ENCODE assay signal across 6 cellular contexts in the genomic region with DNA sequence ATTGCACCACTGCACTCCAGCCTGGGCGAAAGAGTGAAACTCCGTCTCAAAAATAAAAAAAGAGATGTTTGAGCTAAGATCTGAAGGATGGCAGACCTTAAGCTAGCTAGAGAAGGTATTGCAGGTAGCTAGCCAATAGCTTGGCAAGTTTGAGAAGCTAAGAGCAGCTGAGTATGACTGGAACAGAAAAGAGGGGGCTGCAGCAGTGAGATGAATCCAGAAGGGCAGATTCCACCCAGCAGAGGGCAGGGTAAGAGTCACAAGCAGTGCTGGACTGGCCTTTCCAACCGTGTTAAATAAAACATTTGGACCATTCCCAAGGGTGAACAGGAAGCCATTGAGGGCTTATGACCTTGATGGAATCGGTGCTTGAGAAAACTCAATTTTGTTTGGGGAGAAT. TPM values are rescaled to one million over a fixed set of nuclear protein-coding genes. Genes with fewer than 3 reads are reported as not detected.
DNase-seq lines count a peak whose midpoint lies in the region; ATAC-seq and TF ChIP-seq lines count a peak whose summit lies in the region.

No MANE protein-coding gene starts in this region.

- DNase-seq in ELR (ENCODE audit: low read depth) (peak; percentile 73), SJCRH30 (peak; percentile 46 to 59), kidney epithelial cell (ENCODE audit: low read depth) (no peak), DMS79 (lab: John Stamatoyannopoulos, UW) (no peak), activated gamma-delta T cell (lab: John Stamatoyannopoulos, UW) (no peak)

- no peak overlapping the region for H3K4me3 ChIP-seq in SJCRH30
- no peak overlapping the region for H3K4me3 ChIP-seq in kidney epithelial cell (ENCODE audit: low read depth, low read length)

- H3K27me3 ChIP-seq in SJCRH30 (no peaks in the 10 kb centered on the region), kidney epithelial cell (ENCODE audit: control insufficient read depth, insufficient read depth, low read length) (no peaks in the 10 kb centered on the region)

- no peak for ATAC-seq in GM21786 (IDR thresholded peaks at IDR 0.05; ENCODE audit: unreplicated experiment)

- peak; percentile 49 for TF ChIP-seq CTCF in kidney epithelial cell (IDR thresholded peaks at IDR 0.05; ENCODE audit: insufficient read depth, low read length, poor library complexity, severe bottlenecking)

- H3K36me3 ChIP-seq in SJCRH30: peaks cover 17% of the 10 kb centered on the region
- no peaks in the 10 kb centered on the region for H3K36me3 ChIP-seq in kidney epithelial cell (ENCODE audit: control insufficient read depth, insufficient read depth, low read length)

- no peaks in the 10 kb centered on the region; the same call in 1 of the 2 replicates for H3K9me3 ChIP-seq in SJCRH30 (replicated peaks)

- no peak overlapping the region for H3K27ac ChIP-seq in SJCRH30

- peaks cover 4% of the 10 kb centered on the region; the same call in 1 of the 2 replicates for H3K4me1 ChIP-seq in SJCRH30

RNA-seq across cellular contexts. Expression of a gene that starts 5.7 kb away (rescaled TPM):
- total RNA-seq in SJCRH30 (2014; rRNA removed; shearing (Covaris generic)): 39.5 and 45.2 TPM in 2 replicates
- total RNA-seq in kidney epithelial cell: 23.1 and 24.6 TPM in 2 replicates

RNA-seq across cellular contexts. Expression of a gene that starts 46.7 kb away (rescaled TPM):
- 13.1 and 14.6 TPM in 2 replicates for total RNA-seq in SJCRH30 (2014; rRNA removed; shearing (Covaris generic))
- 1.5 and 2.4 TPM in 2 replicates for total RNA-seq in kidney epithelial cell

RNA-seq across cellular contexts. Expression of a gene that starts 55.6 kb away (rescaled TPM):
- total RNA-seq in SJCRH30 (2014; rRNA removed; shearing (Covaris generic)): 4.8 and 6.1 TPM in 2 replicates
- 30.0 and 36.3 TPM in 2 replicates for total RNA-seq in kidney epithelial cell

RNA-seq across cellular contexts. Expression of a gene that starts 55.7 kb away (rescaled TPM):
- total RNA-seq in SJCRH30 (2014; rRNA removed; shearing (Covaris generic)): 4.0 and 5.7 TPM in 2 replicates
- total RNA-seq in kidney epithelial cell: 6.6 and 9.6 TPM in 2 replicates

Comparison
In these comparisons a context has a peak if more than half of its experiments do, and no peak if none do; other contexts are left out.
1. DNase-seq: peak in ELR (single experiment) and SJCRH30 (2 of 2); none in kidney epithelial cell (single experiment), DMS79 (single experiment) and activated gamma-delta T cell (single experiment).